Comparison of ENCODE assay signal across 8 cellular contexts in genomic region chr6:30325150-30325872, GRCh38. TPM values are rescaled to one million over a fixed set of nuclear protein-coding genes. Genes with fewer than 3 reads are reported as not detected.
DNase-seq lines count a peak whose midpoint lies in the region; FAIRE-seq and TF ChIP-seq lines count a peak whose summit lies in the region.

No MANE protein-coding gene starts in this region.

- no peak for TF ChIP-seq POLR2A in H54 (IDR thresholded peaks at IDR 0.05; ENCODE audit: low read depth, low read length)

- FAIRE-seq in H54 (lab: Jason Lieb, UNC) (peak; percentile 6), GM19239 (lab: Jason Lieb, UNC) (no peak)

- H3K4me3 ChIP-seq in foreskin fibroblast (ENCODE audit: low read depth in 1 of 2, low read length in 2 of 2), result peak overlapping the region; percentile 93 to 96

- TF ChIP-seq CTCF in foreskin fibroblast (IDR thresholded peaks at IDR 0.05; ENCODE audit: low read depth, low read length), result no peak

- intact Hi-C loops in posterior vena cava (cut with DNase I), result no loop called here

- DNase-seq in COLO668 (lab: John Stamatoyannopoulos, UW; ENCODE audit: unreplicated experiment), result peak; percentile 47
- DNase-seq in H54 (ENCODE audit: insufficient read length, low spot score), result peak; percentile 61
- DNase-seq in NCI-H510A treated with DMSO at 0.1 percent for 48 hours (lab: John Stamatoyannopoulos, UW), result peak; percentile 86
- DNase-seq in activated T-helper 1 cell treated with anti-CD3 and anti-CD28 coated beads, Interleukin-2, amount 50 U/mL, for 16 hours (ENCODE audit: low read depth in 1 of 2, low spot score in 1 of 2), result peak; percentile 49 to 70
- DNase-seq in foreskin fibroblast, result peak; percentile 40 to 75
- DNase-seq in posterior vena cava (ENCODE audit: low spot score), result peak; percentile 83
- no peak for DNase-seq in GM19239 (ENCODE audit: insufficient read length, low spot score)
- DNase-seq in DMS79 treated with DMSO at 0.1 percent for 48 hours (lab: John Stamatoyannopoulos, UW), result no peak

RNA-seq across cellular contexts. Expression of gene TRIM39, which starts 1.4 kb away (rescaled TPM):
- 10 to 100 TPM; 10.1 to 12.1 TPM for total RNA-seq in posterior vena cava

RNA-seq across cellular contexts. Expression of gene RPP21, which starts 19.6 kb away (rescaled TPM):
- 10 to 100 TPM; 27.9 to 30.0 TPM for total RNA-seq in posterior vena cava

Comparison
In these comparisons a context has a peak if more than half of its experiments do, and no peak if none do; other contexts are left out.
1. DNase-seq: peak in COLO668 (single experiment), H54 (single experiment), NCI-H510A treated with DMSO at 0.1 percent for 48 hours (single experiment), activated T-helper 1 cell treated with anti-CD3 and anti-CD28 coated beads, Interleukin-2, amount 50 U/mL, for 16 hours (2 of 2), foreskin fibroblast (2 of 2) and posterior vena cava (single experiment); none in GM19239 (single experiment) and DMS79 treated with DMSO at 0.1 percent for 48 hours (single experiment).